ENCODE assay signal across 9 cellular contexts in genomic region chr6:20811112-20811746, GRCh38.
A peak's percentile ranks its signal among the peaks of the same experiment; 100 is the strongest.
DNase-seq lines count a peak whose midpoint lies in the region; ATAC-seq, FAIRE-seq and TF ChIP-seq lines count a peak whose summit lies in the region.
"Had no signal": no experiment of that assay in that cellular context is flagged by ENCODE, and none has a peak within 500 bp of the region (broad histone marks: within the 10 kb centered on the region; RNA-seq: fewer than 3 reads in every experiment).

No MANE protein-coding gene starts in this region.

- no peak overlapping the region for H3K27ac Mint-ChIP-seq in natural killer cell treated with Interleukin-12 subunit alpha and Interleukin-12 subunit beta and Interleukin-15 and Interleukin-18, amount 100 ng/mL, for 72 hours

- H3K9me3 Mint-ChIP-seq in natural killer cell treated with Interleukin-12 subunit alpha and Interleukin-12 subunit beta and Interleukin-15 and Interleukin-18, amount 100 ng/mL, for 72 hours, result peaks cover 3% of the 10 kb centered on the region

- H3K36me3 ChIP-seq in MG63, result 0 out of 2 replicates have a peak, but pooled peaks cover 4% of the 10 kb centered on the region
- no peaks in the 10 kb centered on the region for H3K36me3 ChIP-seq in bronchial epithelial cell (ENCODE audit: control insufficient read depth, insufficient read depth, low read length)
- no peaks in the 10 kb centered on the region for H3K36me3 ChIP-seq in mucosa of descending colon (ENCODE audit: low read depth)

- intact Hi-C loops in mucosa of descending colon (cut with DNase I, micrococcal nuclease), result no loop called here

- H3K27me3 Mint-ChIP-seq in natural killer cell treated with Interleukin-12 subunit alpha and Interleukin-12 subunit beta and Interleukin-15 and Interleukin-18, amount 100 ng/mL, for 72 hours, result no peaks in the 10 kb centered on the region
- H3K27me3 Mint-ChIP-seq: naive thymus-derived CD8-positive, alpha-beta T cell had no signal

- no peak overlapping the region for H3K4me3 Mint-ChIP-seq in natural killer cell treated with Interleukin-12 subunit alpha and Interleukin-12 subunit beta and Interleukin-15 and Interleukin-18, amount 100 ng/mL, for 72 hours
- H3K4me3 Mint-ChIP-seq: naive thymus-derived CD8-positive, alpha-beta T cell had no signal

- no peaks in the 10 kb centered on the region for H3K4me1 ChIP-seq in mucosa of descending colon (ENCODE audit: low read depth)

- H3K4me3 ChIP-seq in MG63, result no peak overlapping the region
- no peak overlapping the region for H3K4me3 ChIP-seq in bronchial epithelial cell (ENCODE audit: low read depth, low read length)
- no peak overlapping the region for H3K4me3 ChIP-seq in mucosa of descending colon

- H3K27me3 ChIP-seq in MG63, result no peaks in the 10 kb centered on the region
- no peaks in the 10 kb centered on the region for H3K27me3 ChIP-seq in bronchial epithelial cell (ENCODE audit: control insufficient read depth, insufficient read depth, low read length)

- no peaks in the 10 kb centered on the region for H3K9me3 ChIP-seq in MG63
- no peaks in the 10 kb centered on the region for H3K9me3 ChIP-seq in mucosa of descending colon

- FAIRE-seq in bronchial epithelial cell (lab: Jason Lieb, UNC) (no peak), GM19239 (lab: Jason Lieb, UNC) (no peak)

- peak; percentile 26 for ATAC-seq in mucosa of descending colon
- ATAC-seq in GM19455 (IDR thresholded peaks at IDR 0.05; ENCODE audit: unreplicated experiment), result no peak
- ATAC-seq in natural killer cell treated with Interleukin-12 subunit alpha and Interleukin-12 subunit beta and Interleukin-15 and Interleukin-18, amount 100 ng/mL, for 72 hours, result no peak
- ATAC-seq: naive thymus-derived CD8-positive, alpha-beta T cell had no signal

- peaks cover 3 to 14% of the 10 kb centered on the region in 2 donors for H3K4me1 Mint-ChIP-seq in natural killer cell treated with Interleukin-12 subunit alpha and Interleukin-12 subunit beta and Interleukin-15 and Interleukin-18, amount 100 ng/mL, for 72 hours (ENCODE audit: low read depth in 2 of 2)

- DNase-seq in DMS 273 treated with DMSO at 0.1 percent for 48 hours (lab: John Stamatoyannopoulos, UW), result peak; percentile 54
- peak; percentile 49 for DNase-seq in MG63
- DNase-seq in bronchial epithelial cell (ENCODE audit: low read depth), result peak; percentile 97
- DNase-seq in mucosa of descending colon, result no peak
- DNase-seq in natural killer cell treated with Interleukin-12 subunit alpha and Interleukin-12 subunit beta and Interleukin-15 and Interleukin-18, amount 100 ng/mL, for 72 hours (ENCODE audit: low spot score), result no peak
- no peak for DNase-seq in occipital lobe (lab: John Stamatoyannopoulos, UW)
- DNase-seq in GM19239 (ENCODE audit: insufficient read length, low spot score), result no peak
- DNase-seq: naive thymus-derived CD8-positive, alpha-beta T cell had no signal

- TF ChIP-seq CTCF in bronchial epithelial cell (IDR thresholded peaks at IDR 0.05; ENCODE audit: insufficient read depth, low read length, severe bottlenecking), result no peak
- TF ChIP-seq CTCF in mucosa of descending colon (IDR thresholded peaks at IDR 0.05), result no peak

- H3K36me3 Mint-ChIP-seq in natural killer cell treated with Interleukin-12 subunit alpha and Interleukin-12 subunit beta and Interleukin-15 and Interleukin-18, amount 100 ng/mL, for 72 hours, result peaks cover 22% of the 10 kb centered on the region

Comparison
In these comparisons a context has a peak if more than half of its experiments do, and no peak if none do; other contexts are left out.
1. DNase-seq: peak in DMS 273 treated with DMSO at 0.1 percent for 48 hours (single experiment), MG63 (single experiment) and bronchial epithelial cell (single experiment); none in mucosa of descending colon (0 of 3), natural killer cell treated with Interleukin-12 subunit alpha and Interleukin-12 subunit beta and Interleukin-15 and Interleukin-18, amount 100 ng/mL, for 72 hours (single experiment), occipital lobe (single experiment) and GM19239 (single experiment).